20 cellular contexts compared by ENCODE assay signal in genomic region chr4:180281726-180282125, GRCh38.
DNase-seq lines count a peak whose midpoint lies in the region; ATAC-seq and TF ChIP-seq lines count a peak whose summit lies in the region.
"Had no signal": no experiment of that assay in that cellular context is flagged by ENCODE, and none has a peak within 500 bp of the region (broad histone marks: within the 10 kb centered on the region; RNA-seq: fewer than 3 reads in every experiment).

No MANE protein-coding gene starts in this region.

- no peaks in the 10 kb centered on the region for H3K4me1 Mint-ChIP-seq in natural killer cell
- H3K4me1 Mint-ChIP-seq in activated naive CD8-positive, alpha-beta T cell treated with anti-CD3 and anti-CD28 coated beads for 36 hours: peaks cover 5% of the 10 kb centered on the region

- DNase-seq in D341Med (ENCODE audit: low spot score) (peak; percentile 47), NCI-H146 treated with DMSO at 0.1 percent for 48 hours (lab: John Stamatoyannopoulos, UW; ENCODE audit: unreplicated experiment) (peak; percentile 40), NCI-H69 (lab: John Stamatoyannopoulos, UW) (peak; percentile 97), foreskin melanocyte (peak; percentile 36), natural killer cell (no peak), GOT3 (lab: John Stamatoyannopoulos, UW) (no peak), NCI-H345 treated with DMSO at 0.1 percent for 48 hours (lab: John Stamatoyannopoulos, UW; ENCODE audit: unreplicated experiment) (no peak)
- no peak for DNase-seq in activated naive CD8-positive, alpha-beta T cell treated with anti-CD3 and anti-CD28 coated beads for 36 hours
- DNase-seq: CD8-positive, alpha-beta T cell; DMS79; HCEC 1CT; IMR-90; Karpas-422; NCI-H1436 treated with DMSO at 0.1 percent for 48 hours; NCI-H2107; NCI-H226; OCI-M1; SHP77; T-helper 1 cell had no signal

- H3K9me3 Mint-ChIP-seq in natural killer cell: peaks cover 17% of the 10 kb centered on the region in 2 donors
- no peaks in the 10 kb centered on the region for H3K9me3 Mint-ChIP-seq in activated naive CD8-positive, alpha-beta T cell treated with anti-CD3 and anti-CD28 coated beads for 36 hours

- no peak overlapping the region for H3K4me3 Mint-ChIP-seq in natural killer cell
- no peak overlapping the region for H3K4me3 Mint-ChIP-seq in activated naive CD8-positive, alpha-beta T cell treated with anti-CD3 and anti-CD28 coated beads for 36 hours
- H3K4me3 Mint-ChIP-seq: CD8-positive, alpha-beta T cell had no signal

- no peak for ATAC-seq in natural killer cell
- ATAC-seq: A549; CD8-positive, alpha-beta T cell had no signal

- no peaks in the 10 kb centered on the region for H3K27me3 Mint-ChIP-seq in natural killer cell (ENCODE audit: low read depth in 2 of 2)
- no peaks in the 10 kb centered on the region for H3K27me3 Mint-ChIP-seq in activated naive CD8-positive, alpha-beta T cell treated with anti-CD3 and anti-CD28 coated beads for 36 hours

- no peak for TF ChIP-seq CTCF in natural killer cell (IDR thresholded peaks at IDR 0.05)

- intact Hi-C loops in natural killer cell (cut with micrococcal nuclease): no loop called here

- H3K27ac Mint-ChIP-seq in natural killer cell: no peak overlapping the region
- no peak overlapping the region for H3K27ac Mint-ChIP-seq in activated naive CD8-positive, alpha-beta T cell treated with anti-CD3 and anti-CD28 coated beads for 36 hours
- H3K27ac Mint-ChIP-seq: CD8-positive, alpha-beta T cell had no signal

- H3K36me3 Mint-ChIP-seq in natural killer cell: no peaks in the 10 kb centered on the region
- H3K36me3 Mint-ChIP-seq in activated naive CD8-positive, alpha-beta T cell treated with anti-CD3 and anti-CD28 coated beads for 36 hours: no peaks in the 10 kb centered on the region
- H3K36me3 Mint-ChIP-seq: CD8-positive, alpha-beta T cell had no signal

Comparison
In these comparisons a context has a peak if more than half of its experiments do, and no peak if none do; other contexts are left out.
1. DNase-seq: peak in D341Med (single experiment), NCI-H146 treated with DMSO at 0.1 percent for 48 hours (single experiment), NCI-H69 (single experiment) and foreskin melanocyte (single experiment); none in natural killer cell (single experiment), GOT3 (single experiment), NCI-H345 treated with DMSO at 0.1 percent for 48 hours (single experiment) and activated naive CD8-positive, alpha-beta T cell treated with anti-CD3 and anti-CD28 coated beads for 36 hours (single experiment).